In the genomic region with DNA sequence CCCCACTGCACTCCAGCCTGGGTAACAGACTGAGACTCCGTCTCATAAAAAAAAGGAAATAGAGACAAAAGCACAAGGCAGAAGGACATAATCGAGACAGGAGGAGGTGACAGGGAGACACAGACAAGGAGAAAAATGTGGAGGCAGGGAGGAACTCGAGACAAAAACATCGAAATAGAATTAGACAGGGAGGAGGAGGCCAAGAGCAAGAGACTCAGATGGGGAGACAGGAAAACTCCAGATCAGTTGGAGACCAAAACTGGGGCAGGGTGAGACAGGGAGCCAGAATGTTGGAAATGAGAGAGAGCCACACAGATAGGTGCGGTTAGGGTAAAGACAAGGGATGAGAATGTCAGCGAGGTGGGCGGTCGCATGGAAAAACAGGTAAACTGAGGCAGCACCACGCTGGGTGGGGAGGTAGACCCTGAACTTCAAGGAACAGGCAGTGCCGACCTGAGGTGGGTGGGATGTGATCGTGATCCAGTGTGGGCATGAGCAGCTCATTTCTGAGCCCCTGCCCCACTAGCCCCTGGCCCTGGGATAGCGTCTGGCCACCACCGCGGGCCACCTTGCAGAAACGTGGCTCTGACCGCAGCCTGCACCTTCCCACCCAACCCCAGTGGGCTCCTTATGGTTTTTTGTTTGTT, we compare ENCODE assay signal across 15 cellular contexts.
"Had no signal": no experiment of that assay in that cellular context is flagged by ENCODE, and none has a peak within 500 bp of the region (broad histone marks: within the 10 kb centered on the region; RNA-seq: fewer than 3 reads in every experiment).

No MANE protein-coding gene starts in this region.

- H3K27ac Mint-ChIP-seq: naive B cell had no signal

- H3K27ac ChIP-seq: body of pancreas, coronary artery, left lung, psoas muscle had no signal

- H3K9me3 Mint-ChIP-seq: activated naive CD4-positive, alpha-beta T cell treated with anti-CD3 and anti-CD28 coated beads, Interleukin-2, amount 50 U/mL, for 72 hours; central memory CD8-positive, alpha-beta T cell; naive B cell had no signal

- H3K9me3 ChIP-seq: body of pancreas, left lung, psoas muscle had no signal

- H3K36me3 Mint-ChIP-seq: naive B cell had no signal

- FAIRE-seq: kidney had no signal

- H3K27me3 ChIP-seq: body of pancreas had no signal

- DNase-seq: activated CD4-positive, alpha-beta T cell treated with anti-CD3 and anti-CD28 coated beads for 1 hour; activated CD4-positive, alpha-beta T cell treated with anti-CD3 and anti-CD28 coated beads, Interleukin-2, amount 50 U/mL, for 4 hours; amniotic stem cell; body of pancreas; foreskin fibroblast; kidney; left lung; mammary epithelial cell; naive B cell; T-helper 1 cell had no signal

- H3K4me3 ChIP-seq: body of pancreas, coronary artery, left lung, psoas muscle had no signal

- H3K4me3 Mint-ChIP-seq: central memory CD8-positive, alpha-beta T cell had no signal

- H3K27me3 Mint-ChIP-seq: central memory CD8-positive, alpha-beta T cell had no signal

- ATAC-seq: activated naive CD4-positive, alpha-beta T cell treated with anti-CD3 and anti-CD28 coated beads, Interleukin-2, amount 50 U/mL, for 72 hours; body of pancreas; left lung; psoas muscle; sciatic nerve had no signal
